1 cellular context compared by ENCODE assay signal in genomic region chr22:19149047-19149883, GRCh38.
TF ChIP-seq lines count a peak whose summit lies in the region.

No MANE protein-coding gene starts in this region.

TF ChIP-seq in HepG2, 621 proteins besides CTCF, POLR2A, EP300 and RAD21:
- TF ChIP-seq ZNF800 (CRISPR knock-in tag; IDR thresholded peaks at IDR 0.05), result peak; percentile 97
- TF ChIP-seq KMT2B (CRISPR knock-in tag; IDR thresholded peaks at IDR 0.05), result no peak
- no peak for TF ChIP-seq ZSCAN31 (CRISPR knock-in tag; IDR thresholded peaks at IDR 0.05; ENCODE audit: low read depth)
- no peak for TF ChIP-seq ZNF350 (CRISPR knock-in tag; IDR thresholded peaks at IDR 0.05; ENCODE audit: borderline replicate concordance, low read depth)
- TF ChIP-seq ZNF687 (CRISPR knock-in tag; IDR thresholded peaks at IDR 0.05), result 0 out of 2 replicates have a peak, but pooled peaks have one; percentile 16
- no peak for TF ChIP-seq KDM4B (CRISPR knock-in tag; IDR thresholded peaks at IDR 0.05)
- peak; percentile 63 for TF ChIP-seq ZNF777 (CRISPR knock-in tag; IDR thresholded peaks at IDR 0.05)
- TF ChIP-seq EZH2 (conservative IDR thresholded peaks at IDR 0.05; ENCODE audit: low read depth, low read length), result 0 out of 2 replicates have a peak, but pooled peaks have one; percentile 33
- TF ChIP-seq CBFB (CRISPR knock-in tag; IDR thresholded peaks at IDR 0.05), result no peak
- no peak for TF ChIP-seq ZFP62 (CRISPR knock-in tag; IDR thresholded peaks at IDR 0.05)
- no peak for TF ChIP-seq ZNF883 (CRISPR knock-in tag; IDR thresholded peaks at IDR 0.05; ENCODE audit: not compliant biosample characterization)
- no peak for TF ChIP-seq ZNF501 (CRISPR knock-in tag; IDR thresholded peaks at IDR 0.05)
